8 cellular contexts compared by ENCODE assay signal in the genomic region with DNA sequence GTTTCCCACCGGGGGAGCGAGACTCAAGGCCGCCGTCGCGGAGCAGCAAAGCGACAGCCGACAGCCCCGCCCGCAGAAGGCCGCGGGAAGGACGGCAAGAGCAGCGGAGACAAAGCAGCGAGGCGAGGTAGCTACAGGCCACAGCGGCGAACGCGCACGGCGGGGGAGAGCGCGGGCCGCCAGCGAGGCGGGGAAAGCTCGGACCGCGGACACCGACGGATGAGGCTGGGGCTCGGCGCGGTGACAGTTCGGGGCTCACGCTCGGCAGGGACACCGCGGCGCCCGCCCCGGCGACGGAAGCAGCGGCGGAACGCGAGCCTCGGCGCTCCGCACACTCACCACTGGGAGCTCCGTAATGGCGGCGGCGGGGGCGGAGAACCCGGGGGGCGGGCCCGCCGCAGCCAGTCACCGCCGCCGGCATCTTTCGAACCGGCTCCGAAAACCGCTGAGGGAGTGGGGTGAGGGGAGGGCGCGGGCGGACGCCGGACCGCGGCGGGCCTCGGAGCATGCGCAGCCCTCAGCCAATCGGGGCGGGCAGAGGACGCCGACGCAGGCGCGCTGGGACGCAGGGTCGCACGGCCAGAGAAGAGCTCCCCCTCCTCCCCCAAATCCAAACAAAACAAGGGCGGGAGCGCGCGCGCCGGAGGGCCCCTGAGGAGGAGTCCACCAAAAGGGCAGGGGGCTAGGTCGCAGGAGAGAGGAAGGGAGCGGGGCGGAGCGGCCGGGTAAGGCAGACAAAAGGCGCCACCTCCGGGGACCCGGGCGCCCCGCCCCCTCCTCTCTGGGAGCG. TPM values are rescaled to one million over a fixed set of nuclear protein-coding genes. Genes with fewer than 3 reads are reported as not detected.
DNase-seq lines count a peak whose midpoint lies in the region; ATAC-seq, FAIRE-seq and TF ChIP-seq lines count a peak whose summit lies in the region.

No MANE protein-coding gene starts in this region.

- no peaks in the 10 kb centered on the region for H3K36me3 ChIP-seq in keratinocyte (ENCODE audit: control insufficient read depth in 2 of 2, extremely low read depth in 1 of 2, insufficient read depth in 2 of 2, low read length in 2 of 2)

- DNase-seq in AG09319 (ENCODE audit: extremely low read depth, low read depth) (peak; percentile 86), NCI-H345 treated with DMSO at 0.1 percent for 48 hours (lab: John Stamatoyannopoulos, UW; ENCODE audit: unreplicated experiment) (peak; percentile 94), cerebellar cortex (ENCODE audit: low spot score) (peak; percentile 93), keratinocyte (ENCODE audit: low read depth, low spot score) (peak; percentile 33)
- peak; percentile 89 to 94 (median 92) for DNase-seq in stimulated activated CD4-positive, alpha-beta T cell treated with anti-CD3 and anti-CD28 coated beads, Interleukin-12 subunit alpha, Interleukin-12 subunit beta, amount 100 ng/mL, for 48 hours (ENCODE audit: low read depth in 2 of 3, low spot score in 1 of 3)

- peak overlapping the region; percentile 72 to 96 (median 88) for H3K4me3 ChIP-seq in keratinocyte (ENCODE audit: control insufficient read depth in 2 of 3, extremely low read depth in 1 of 3, insufficient read depth in 2 of 3, low read depth in 1 of 3, low read length in 3 of 3)

- peaks cover 13% of the 10 kb centered on the region for H3K4me1 ChIP-seq in keratinocyte (ENCODE audit: control insufficient read depth, extremely low read depth, insufficient read depth, low read length)

- peak overlapping the region; percentile 97 for H3K9ac ChIP-seq in keratinocyte (ENCODE audit: control insufficient read depth, extremely low read depth, insufficient read depth, low read length)

- ATAC-seq in GM19035 (IDR thresholded peaks at IDR 0.05; ENCODE audit: unreplicated experiment) (peak; percentile 74), HG03342 (IDR thresholded peaks at IDR 0.05; ENCODE audit: unreplicated experiment) (peak; percentile 81)
- ATAC-seq in activated CD4-positive, CD25-positive, alpha-beta regulatory T cell treated with anti-CD3 and anti-CD28 coated beads, Interleukin-2, amount 50 U/mL, for 24 hours = peak; percentile 78 to 81

- H2AFZ ChIP-seq in keratinocyte (ENCODE audit: control insufficient read depth, low read length) = peak overlapping the region; percentile 83

- H3K9me3 ChIP-seq in keratinocyte (ENCODE audit: control insufficient read depth, low read depth, low read length) = no peaks in the 10 kb centered on the region

- peaks cover 47% of the 10 kb centered on the region for H3K79me2 ChIP-seq in keratinocyte (ENCODE audit: control insufficient read depth, insufficient read depth, low read length)

- TF ChIP-seq CTCF in AG09319 (IDR thresholded peaks at IDR 0.05; ENCODE audit: low read depth, low read length) (no peak), keratinocyte (optimal IDR thresholded peaks at IDR 0.05 in 1 of 3, IDR thresholded peaks at IDR 0.05 in 1 of 3, conservative IDR thresholded peaks at IDR 0.05 in 1 of 3; ENCODE audit: extremely low read depth in 1 of 3, insufficient read depth in 2 of 3, low read length in 3 of 3) (no peak)

- peak overlapping the region; percentile 86 for H3K4me2 ChIP-seq in keratinocyte (ENCODE audit: control insufficient read depth, extremely low read depth, insufficient read depth, low read depth, low read length)

- H4K20me1 ChIP-seq in keratinocyte (ENCODE audit: control insufficient read depth, extremely low read depth, insufficient read depth, low read length) = peaks cover 12% of the 10 kb centered on the region

- no peaks in the 10 kb centered on the region for H3K9me1 ChIP-seq in keratinocyte (ENCODE audit: control insufficient read depth, extremely low read depth, insufficient read depth, low read length)

- H3K27me3 ChIP-seq in keratinocyte (ENCODE audit: control insufficient read depth, extremely low read depth, insufficient read depth, low read length) = no peaks in the 10 kb centered on the region

- dilution Hi-C loops in keratinocyte (cut with MboI; ENCODE audit: extremely low pct_ligation_motif_present, low sequenced_read_pairs) = no loop called here

- no peak for FAIRE-seq in keratinocyte (lab: Jason Lieb, UNC)

- peak overlapping the region; percentile 93 for H3K27ac ChIP-seq in keratinocyte (ENCODE audit: control insufficient read depth, insufficient read depth, low read length)

RNA-seq across cellular contexts. Expression of a gene that starts 0.6 kb away (rescaled TPM):
- polyA plus RNA-seq in keratinocyte = 92.8 to 156 TPM (median 148 TPM) in 3 replicates
- polyA plus RNA-seq in keratinocyte (2011; ENCODE audit: low read depth) = 100 TPM
- polyA plus RNA-seq in keratinocyte (2011; cell fraction: cytosol; rRNA removed) = 74.7 and 79.8 TPM in 2 replicates
- 271 and 303 TPM in 2 replicates for polyA plus RNA-seq in keratinocyte (2011; cell fraction: nucleus; rRNA removed)
- 69.7 and 97.5 TPM in 2 replicates for polyA plus RNA-seq in keratinocyte (2012; ENCODE audit: low replicate concordance)
- 19.4 to 82.1 TPM (median 25.5 TPM) in 3 replicates for polyA minus RNA-seq in keratinocyte
- polyA minus RNA-seq in keratinocyte (2011; cell fraction: cytosol; rRNA and poly(A)+ RNA removed) = 83.1 TPM
- 57.1 and 94.3 TPM in 2 replicates for polyA minus RNA-seq in keratinocyte (2011; cell fraction: nucleus; rRNA and poly(A)+ RNA removed)

RNA-seq across cellular contexts. Expression of a gene that starts 54.0 kb away (rescaled TPM):
- 60.8 to 83.8 TPM (median 69.0 TPM) in 3 replicates for polyA plus RNA-seq in keratinocyte
- polyA plus RNA-seq in keratinocyte (2011; ENCODE audit: low read depth) = 25.6 TPM
- polyA plus RNA-seq in keratinocyte (2011; cell fraction: cytosol; rRNA removed) = 47.6 and 72.0 TPM in 2 replicates
- polyA plus RNA-seq in keratinocyte (2011; cell fraction: nucleus; rRNA removed) = 163 and 199 TPM in 2 replicates
- polyA plus RNA-seq in keratinocyte (2012; ENCODE audit: low replicate concordance) = 39.9 and 102 TPM in 2 replicates
- 41.1 to 72.9 TPM (median 42.6 TPM) in 3 replicates for polyA minus RNA-seq in keratinocyte
- 92.5 TPM for polyA minus RNA-seq in keratinocyte (2011; cell fraction: cytosol; rRNA and poly(A)+ RNA removed)
- 59.7 and 71.6 TPM in 2 replicates for polyA minus RNA-seq in keratinocyte (2011; cell fraction: nucleus; rRNA and poly(A)+ RNA removed)

Comparison
In these comparisons a context has a peak if more than half of its experiments do, and no peak if none do; other contexts are left out.
1. Peak in every context shown above with its lines: DNase-seq, ATAC-seq, H3K4me3 ChIP-seq and H3K27ac ChIP-seq.
2. DNase-seq: peak in every context shown above with its lines; median percentile 94 in NCI-H345 treated with DMSO at 0.1 percent for 48 hours; 93 in cerebellar cortex; 92 in stimulated activated CD4-positive, alpha-beta T cell treated with anti-CD3 and anti-CD28 coated beads, Interleukin-12 subunit alpha, Interleukin-12 subunit beta, amount 100 ng/mL, for 48 hours; 86 in AG09319; 33 in keratinocyte.